8 cellular contexts compared by ENCODE assay signal in the genomic region with DNA sequence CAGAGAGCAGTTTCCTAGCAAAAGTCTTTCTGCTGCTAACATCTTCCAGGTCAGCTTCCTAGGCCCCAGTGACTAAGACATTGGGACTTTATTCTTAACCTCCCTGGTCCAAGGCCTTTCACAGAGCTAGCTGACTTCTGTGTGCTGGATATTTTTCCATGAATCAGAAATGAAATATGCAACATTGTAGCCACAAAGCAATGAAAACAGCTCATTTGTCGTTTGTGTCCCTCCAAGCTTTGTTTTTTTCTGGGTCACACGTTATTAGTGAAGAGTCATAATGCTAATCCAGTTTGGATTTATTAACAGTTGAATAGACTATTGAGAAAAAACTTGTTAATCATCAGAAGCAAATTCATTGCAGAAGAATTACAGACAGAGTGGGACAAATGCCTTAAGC.
DNase-seq lines count a peak whose midpoint lies in the region; ATAC-seq and TF ChIP-seq lines count a peak whose summit lies in the region.

No MANE protein-coding gene starts in this region.

- peak; percentile 95 for DNase-seq in EL
- DNase-seq in RWPE2 (ENCODE audit: low spot score) = no peak
- peak; percentile 89 for DNase-seq in fibroblast of gingiva (ENCODE audit: low read depth)
- DNase-seq in KBM-7 = no peak
- no peak for DNase-seq in inferior parietal cortex (ENCODE audit: extremely low spot score)

- ATAC-seq in RWPE2 (ENCODE audit: low read depth) (peak; percentile 65), GM21737 (IDR thresholded peaks at IDR 0.05; ENCODE audit: unreplicated experiment) (no peak), GM19328 (IDR thresholded peaks at IDR 0.05; ENCODE audit: unreplicated experiment) (no peak)

- no peaks in the 10 kb centered on the region for H3K9me3 ChIP-seq in RWPE2 (ENCODE audit: severe bottlenecking)
- H3K9me3 ChIP-seq in skeletal muscle tissue (ENCODE audit: control insufficient read depth in 3 of 3, low read length in 3 of 3) = no peaks in the 10 kb centered on the region

- H3K27me3 ChIP-seq in RWPE2 (ENCODE audit: insufficient read depth, poor library complexity, severe bottlenecking) = no peaks in the 10 kb centered on the region
- peaks cover 0 to 5% (median 0%) of the 10 kb centered on the region in 3 donors for H3K27me3 ChIP-seq in skeletal muscle tissue (ENCODE audit: control insufficient read depth in 3 of 3, insufficient read depth in 3 of 3, low read length in 3 of 3)

- H3K36me3 ChIP-seq in RWPE2 (ENCODE audit: low read depth) (no peaks in the 10 kb centered on the region), skeletal muscle tissue (ENCODE audit: control insufficient read depth in 3 of 3, insufficient read depth in 3 of 3, low read length in 3 of 3) (no peaks in the 10 kb centered on the region)

- in situ Hi-C loops in KBM-7 (cut with MboI; ENCODE audit: low pct_unique_long_range_greater_than_20kb, low sequenced_read_pairs) = no loop called here

- no peak for TF ChIP-seq CTCF in RWPE2 (IDR thresholded peaks at IDR 0.05; ENCODE audit: poor library complexity, severe bottlenecking)

- H3K4me1 ChIP-seq in RWPE2 (ENCODE audit: insufficient read depth, poor library complexity, severe bottlenecking) (peaks cover 50% of the 10 kb centered on the region), skeletal muscle tissue (ENCODE audit: control insufficient read depth in 3 of 3, insufficient read depth in 3 of 3, low read length in 3 of 3) (peaks cover 22 to 36% (median 24%) of the 10 kb centered on the region in 3 donors)

- H3K4me3 ChIP-seq in RWPE2 (ENCODE audit: severe bottlenecking) (no peak overlapping the region), skeletal muscle tissue (ENCODE audit: low read length in 3 of 3) (no peak overlapping the region)

- H3K9ac ChIP-seq in skeletal muscle tissue (ENCODE audit: low read depth in 1 of 3, low read length in 3 of 3) = no peak overlapping the region

- H3K27ac ChIP-seq in RWPE2 (ENCODE audit: poor library complexity, severe bottlenecking) (peak overlapping the region; percentile 87), skeletal muscle tissue (ENCODE audit: low read depth, low read length) (peak overlapping the region; percentile 50)

Comparison
In these comparisons a context has a peak if more than half of its experiments do, and no peak if none do; other contexts are left out.
1. DNase-seq: peak in EL (single experiment) and fibroblast of gingiva (single experiment); none in RWPE2 (single experiment), KBM-7 (single experiment) and inferior parietal cortex (single experiment).